In genomic region chr21:39456665-39457064, GRCh38 we compare ENCODE assay signal across 11 cellular contexts. TPM values are rescaled to one million over a fixed set of nuclear protein-coding genes. Genes with fewer than 3 reads are reported as not detected.
DNase-seq lines count a peak whose midpoint lies in the region; ATAC-seq, FAIRE-seq and TF ChIP-seq lines count a peak whose summit lies in the region.
"Had no signal": no experiment of that assay in that cellular context is flagged by ENCODE, and none has a peak within 500 bp of the region (broad histone marks: within the 10 kb centered on the region; RNA-seq: fewer than 3 reads in every experiment).

No MANE protein-coding gene starts in this region.

- no peak overlapping the region for H2BK12ac ChIP-seq in H9 (ENCODE audit: insufficient read length, low read depth, low read length)

- peaks cover 1% of the 10 kb centered on the region; the same call in 1 of the 2 replicates for H3K27me3 Mint-ChIP-seq in H9 (ENCODE audit: low read depth)
- no peaks in the 10 kb centered on the region for H3K27me3 Mint-ChIP-seq in astrocyte (ENCODE audit: low read depth, unreplicated experiment)

- POLR2A ChIA-PET in HepG2 (lab: Yijun Ruan, JAX): no interaction called here

- FAIRE-seq in astrocyte (lab: Jason Lieb, UNC): no peak
- FAIRE-seq in HepG2 (lab: Jason Lieb, UNC): no peak

- H3K4me2 ChIP-seq in H9 (ENCODE audit: insufficient read depth, insufficient read length, low read length) (no peak overlapping the region), astrocyte (ENCODE audit: low read length) (no peak overlapping the region), HepG2 (ENCODE audit: low read depth, low read length) (no peak overlapping the region)

- H3K27me3 ChIP-seq in H9 (ENCODE audit: insufficient read depth, low read length) (no peaks in the 10 kb centered on the region), astrocyte (ENCODE audit: insufficient read depth, low read length) (no peaks in the 10 kb centered on the region), HepG2 (ENCODE audit: control insufficient read depth in 1 of 2, insufficient read depth in 2 of 2, low read length in 2 of 2) (no peaks in the 10 kb centered on the region)

- in situ Hi-C loops in HepG2 (cut with HindIII; ENCODE audit: extremely low pct_ligation_motif_present, low pct_unique_long_range_greater_than_20kb): no loop called here

- H3K18ac ChIP-seq in H9 (ENCODE audit: insufficient read length, low read depth, low read length): no peak overlapping the region

- H3K79me1 ChIP-seq in H9 (ENCODE audit: insufficient read depth, low read depth, low read length, poor library complexity, severe bottlenecking): no peaks in the 10 kb centered on the region

- H4K5ac ChIP-seq in H9 (ENCODE audit: insufficient read length, low read depth, low read length): no peak overlapping the region

- H3K56ac ChIP-seq in H9 (ENCODE audit: insufficient read length, low read depth, low read length): no peak overlapping the region

- no peaks in the 10 kb centered on the region for H3K23me2 ChIP-seq in H9 (ENCODE audit: insufficient read length, low read depth, low read length, poor library complexity, severe bottlenecking)

- H2AFZ ChIP-seq in H9 (ENCODE audit: low read length): no peak overlapping the region
- no peak overlapping the region for H2AFZ ChIP-seq in astrocyte (ENCODE audit: low read depth, low read length)
- H2AFZ ChIP-seq in HepG2 (ENCODE audit: low read length): no peak overlapping the region

- no peak overlapping the region for H3K9ac ChIP-seq in H9 (ENCODE audit: extremely low read depth, insufficient read length, low read length)
- H3K9ac ChIP-seq in astrocyte (ENCODE audit: low read length): no peak overlapping the region
- no peak overlapping the region for H3K9ac ChIP-seq in HepG2 (ENCODE audit: insufficient read depth, low read depth, low read length)

- no peak overlapping the region for H2BK5ac ChIP-seq in H9 (ENCODE audit: insufficient read length, low read length)

- no CpG with 5 or more reads among the region's 3 CpGs for WGBS in H9 (ENCODE audit: extremely low coverage, insufficient read length, low lambda C conversion rate)
- WGBS in HepG2 (ENCODE audit: low lambda C conversion rate): 6% methylated on average over 2 of the region's 3 CpGs

- H2AK5ac ChIP-seq in H9 (ENCODE audit: insufficient read length, low read length): no peak overlapping the region

- ATAC-seq in HepG2 (peak; percentile 76), HG03442 (IDR thresholded peaks at IDR 0.05; ENCODE audit: unreplicated experiment) (no peak), HG03469 (IDR thresholded peaks at IDR 0.05; ENCODE audit: unreplicated experiment) (no peak)
- ATAC-seq: lower lobe of right lung had no signal

- H3K4ac ChIP-seq in H9 (ENCODE audit: low read depth, low read length): no peak overlapping the region

- intact Hi-C loops in HepG2 (cut with micrococcal nuclease; ENCODE audit: unreplicated experiment): no loop called here

- H3K4me1 ChIP-seq in H9 (ENCODE audit: insufficient read depth, low read length): peaks cover 4% of the 10 kb centered on the region; the same call in 1 of the 2 replicates
- H3K4me1 ChIP-seq in astrocyte (ENCODE audit: insufficient read depth, low read length): no peaks in the 10 kb centered on the region
- H3K4me1 ChIP-seq in HepG2 (ENCODE audit: insufficient read depth, low read length): 0 out of 2 replicates have a peak, but pooled peaks cover under 1% of the 10 kb centered on the region
- H3K4me1 ChIP-seq: lower lobe of right lung had no signal

- no TSS peak for BruUV-seq in HepG2 (replicated peaks; lab: Mats Ljungman, UMichigan)

- H3K14ac ChIP-seq in H9 (ENCODE audit: insufficient read depth, low read length): no peak overlapping the region

- H4K91ac ChIP-seq in H9 (ENCODE audit: insufficient read length, low read depth, low read length): no peak overlapping the region

- no peak for TF ChIP-seq RAD21 in HepG2 (CRISPR knock-in tag; IDR thresholded peaks at IDR 0.05)

- H3T11ph ChIP-seq in H9 (ENCODE audit: low read length): no peak overlapping the region

- H3K36me3 ChIP-seq in astrocyte (ENCODE audit: insufficient read depth, low read length) (no peaks in the 10 kb centered on the region), HepG2 (replicated peaks in 1 of 2; ENCODE audit: control insufficient read depth in 1 of 2, insufficient read depth in 2 of 2, low read length in 2 of 2) (no peaks in the 10 kb centered on the region)
- H3K36me3 ChIP-seq: lower lobe of right lung had no signal

- H4K20me1 ChIP-seq in H9 (ENCODE audit: control insufficient read depth, insufficient read depth, insufficient read length) (no peaks in the 10 kb centered on the region), astrocyte (ENCODE audit: insufficient read depth, low read length) (no peaks in the 10 kb centered on the region), HepG2 (ENCODE audit: insufficient read depth, low read length) (no peaks in the 10 kb centered on the region)

- H2BK20ac ChIP-seq in H9 (ENCODE audit: low read depth, low read length, poor library complexity, severe bottlenecking): no peak overlapping the region

- H3K9me3 ChIP-seq in H9 (ENCODE audit: control insufficient read depth, low read depth, low read length) (no peaks in the 10 kb centered on the region), astrocyte (ENCODE audit: insufficient read depth, low read depth, low read length) (no peaks in the 10 kb centered on the region), HepG2 (ENCODE audit: low read length) (no peaks in the 10 kb centered on the region)
- H3K9me3 ChIP-seq: lower lobe of right lung had no signal

- no peak overlapping the region for H3K23ac ChIP-seq in H9 (ENCODE audit: insufficient read length, low read depth, low read length)

- H3K79me2 ChIP-seq in H9 (ENCODE audit: insufficient read depth, low read length) (no peaks in the 10 kb centered on the region), astrocyte (ENCODE audit: insufficient read depth, low read length) (no peaks in the 10 kb centered on the region), HepG2 (ENCODE audit: insufficient read depth, low read length) (no peaks in the 10 kb centered on the region)

- TF ChIP-seq POLR2A in HepG2 (IDR thresholded peaks at IDR 0.05; ENCODE audit: insufficient read depth in 1 of 2, low read depth in 2 of 2, low read length in 2 of 2): no peak

- no peak overlapping the region for H3K27ac Mint-ChIP-seq in H9
- no peak overlapping the region for H3K27ac Mint-ChIP-seq in astrocyte (ENCODE audit: unreplicated experiment)

- CTCF ChIA-PET in HepG2 (lab: Yijun Ruan, JAX; ENCODE audit: low intra/inter-chr PET ratio, low total read pairs): no interaction called here

- H3K4me3 Mint-ChIP-seq in H9: no peak overlapping the region
- H3K4me3 Mint-ChIP-seq in astrocyte (ENCODE audit: unreplicated experiment): no peak overlapping the region

- peak; percentile 24 for TF ChIP-seq CTCF in AG09309 (IDR thresholded peaks at IDR 0.05; ENCODE audit: control insufficient read depth, insufficient read depth, low read depth, low read length, missing control alignments)
- peak; percentile 56 for TF ChIP-seq CTCF in H9 (conservative IDR thresholded peaks at IDR 0.05)
- TF ChIP-seq CTCF in astrocyte (IDR thresholded peaks at IDR 0.05; ENCODE audit: insufficient read depth, low read depth, low read length): peak; percentile 26
- no peak for TF ChIP-seq CTCF in HepG2 (CRISPR knock-in tag; IDR thresholded peaks at IDR 0.05)

- H2BK120ac ChIP-seq in H9 (ENCODE audit: low read depth, low read length, poor library complexity, severe bottlenecking): no peak overlapping the region

- H3K9me3 Mint-ChIP-seq in H9 (no peaks in the 10 kb centered on the region; a peak in 1 of 5 replicates), astrocyte (ENCODE audit: unreplicated experiment) (no peaks in the 10 kb centered on the region)

- no peak overlapping the region for H2BK15ac ChIP-seq in H9 (ENCODE audit: low read depth, low read length)

- TF ChIP-seq EP300 in HepG2 (IDR thresholded peaks at IDR 0.05; ENCODE audit: low read depth in 2 of 2, low read length in 2 of 2) (no peak), HepG2 (CRISPR knock-in tag; IDR thresholded peaks at IDR 0.05; ENCODE audit: borderline replicate concordance) (no peak)

- DNase-seq in AG09309 (ENCODE audit: low read depth) (no peak), H9 (no peak), astrocyte (ENCODE audit: low read depth) (no peak), HepG2 (ENCODE audit: low spot score) (peak; percentile 14), MV-4-11 (lab: John Stamatoyannopoulos, UW) (no peak), kidney tubule cell (ENCODE audit: low spot score) (no peak)
- DNase-seq: head of caudate nucleus, lower lobe of right lung, NCI-H2029 had no signal

- H3K36me3 Mint-ChIP-seq in H9 (ENCODE audit: insufficient read depth in 1 of 3, low read depth in 3 of 3) (no peaks in the 10 kb centered on the region), astrocyte (ENCODE audit: low read depth, unreplicated experiment) (peaks cover 2% of the 10 kb centered on the region)

- no peak overlapping the region for H3K27ac ChIP-seq in H9 (ENCODE audit: insufficient read length, low read depth, low read length)
- H3K27ac ChIP-seq in astrocyte (ENCODE audit: low read depth, low read length): no peak overlapping the region
- H3K27ac ChIP-seq in HepG2 (ENCODE audit: extremely low read length, insufficient read depth, low read length): no peak overlapping the region
- H3K27ac ChIP-seq: lower lobe of right lung had no signal

- H3K4me1 Mint-ChIP-seq in H9: peaks cover 7 to 20% of the 10 kb centered on the region in 2 experiments
- H3K4me1 Mint-ChIP-seq in astrocyte (ENCODE audit: low read depth, unreplicated experiment): peaks cover 11% of the 10 kb centered on the region

- no peak overlapping the region for H3K4me3 ChIP-seq in AG09309 (ENCODE audit: control insufficient read depth, low read depth, low read length)
- H3K4me3 ChIP-seq in astrocyte (ENCODE audit: insufficient read depth, low read depth, low read length): no peak overlapping the region
- no peak overlapping the region for H3K4me3 ChIP-seq in HepG2 (replicated peaks in 1 of 3; ENCODE audit: insufficient read depth in 1 of 3, low read depth in 2 of 3, low read length in 3 of 3)
- H3K4me3 ChIP-seq: lower lobe of right lung had no signal

- H4K8ac ChIP-seq in H9 (replicated peaks; ENCODE audit: insufficient read length, low read depth, low read length): no peak overlapping the region

RNA-seq across cellular contexts. Expression of gene SH3BGR, which starts 4.9 kb away (rescaled TPM):
- total RNA-seq in H9 (2021) (2.9 and 4.3 TPM in 2 replicates), astrocyte (8.1 and 9.9 TPM in 2 replicates), HepG2 (2016; rRNA removed; fragmentation: Illumina TruSeq; extraction: Trizol) (1.3 TPM in 1 of 2 replicates, not detected in the other)
- total RNA-seq in HepG2 (2016; cell fraction: cytosol; rRNA removed; fragmentation: Illumina TruSeq; extraction: Trizol; ENCODE audit: low read depth): 0.44 TPM in 1 of 2 replicates, not detected in the other
- 0.78 and 1.9 TPM in 2 replicates for total RNA-seq in HepG2 (2016; cell fraction: insoluble cytoplasmic fraction; rRNA removed; fragmentation: Illumina TruSeq; extraction: Trizol)
- 0.40 and 1.3 TPM in 2 replicates for total RNA-seq in HepG2 (2016; cell fraction: membrane; rRNA removed; fragmentation: Illumina TruSeq; extraction: Trizol)
- total RNA-seq in HepG2 (2016; cell fraction: nucleus; rRNA removed; fragmentation: Illumina TruSeq; extraction: Trizol): 2.3 TPM in 1 of 2 replicates, not detected in the other
- 0.47 and 0.48 TPM in 2 replicates for polyA plus RNA-seq in HepG2 (2011; rRNA removed)
- polyA plus RNA-seq in HepG2 (2011; cell fraction: cytosol; rRNA removed): 0.13 TPM in 1 of 2 replicates, not detected in the other
- 0.48 TPM in 1 of 2 replicates, not detected in the other for polyA plus RNA-seq in HepG2 (2011; cell fraction: nucleus; rRNA removed)
- polyA plus RNA-seq in HepG2 (2012): 0.85 TPM in 1 of 2 replicates, not detected in the other
- 0.62 TPM in 1 of 2 replicates, not detected in the other for polyA plus RNA-seq in HepG2 (2016; cell fraction: cytosol; fragmentation: Illumina TruSeq; extraction: Trizol; ENCODE audit: low read depth)
- 1.7 and 2.7 TPM in 2 replicates for polyA plus RNA-seq in HepG2 (2016; cell fraction: insoluble cytoplasmic fraction; fragmentation: Illumina TruSeq; extraction: Trizol; ENCODE audit: low read depth)
- 0.48 TPM in 1 of 2 replicates, not detected in the other for polyA plus RNA-seq in HepG2 (2016; cell fraction: membrane; fragmentation: Illumina TruSeq; extraction: Trizol; ENCODE audit: low read depth)
- 1.8 and 3.4 TPM in 2 replicates for polyA plus RNA-seq in HepG2 (2016; cell fraction: nucleus; fragmentation: Illumina TruSeq; extraction: Trizol; ENCODE audit: insufficient read depth, low read depth)
- not detected in 2 replicates for polyA minus RNA-seq in HepG2 (2011; rRNA and poly(A)+ RNA removed; ENCODE audit: low replicate concordance)
- polyA minus RNA-seq in HepG2 (2011; cell fraction: cytosol; rRNA and poly(A)+ RNA removed): 1.1 TPM in 1 of 2 replicates, not detected in the other
- polyA minus RNA-seq in HepG2 (2011; cell fraction: nucleus; rRNA and poly(A)+ RNA removed): 0.62 TPM in 1 of 2 replicates, not detected in the other

RNA-seq across cellular contexts. Expression of gene LCA5L, which starts 11.1 kb away (rescaled TPM):
- total RNA-seq in H9 (2021) (0.46 and 0.50 TPM in 2 replicates), astrocyte (2.0 and 2.8 TPM in 2 replicates), HepG2 (2016; rRNA removed; fragmentation: Illumina TruSeq; extraction: Trizol) (0.55 and 0.66 TPM in 2 replicates)
- total RNA-seq in HepG2 (2016; cell fraction: cytosol; rRNA removed; fragmentation: Illumina TruSeq; extraction: Trizol; ENCODE audit: low read depth): 0.44 and 0.61 TPM in 2 replicates
- total RNA-seq in HepG2 (2016; cell fraction: insoluble cytoplasmic fraction; rRNA removed; fragmentation: Illumina TruSeq; extraction: Trizol): 0.30 and 0.65 TPM in 2 replicates
- total RNA-seq in HepG2 (2016; cell fraction: membrane; rRNA removed; fragmentation: Illumina TruSeq; extraction: Trizol): 0.69 and 1.0 TPM in 2 replicates
- total RNA-seq in HepG2 (2016; cell fraction: nucleus; rRNA removed; fragmentation: Illumina TruSeq; extraction: Trizol): not detected in 2 replicates
- polyA plus RNA-seq in HepG2 (2011; rRNA removed): 0.13 and 0.21 TPM in 2 replicates
- 0.05 TPM in 2 replicates for polyA plus RNA-seq in HepG2 (2011; cell fraction: cytosol; rRNA removed)
- polyA plus RNA-seq in HepG2 (2011; cell fraction: nucleus; rRNA removed): 0.23 TPM in 1 of 2 replicates, not detected in the other
- polyA plus RNA-seq in HepG2 (2012): 0.25 and 0.38 TPM in 2 replicates
- 0.23 and 0.55 TPM in 2 replicates for polyA plus RNA-seq in HepG2 (2016; cell fraction: cytosol; fragmentation: Illumina TruSeq; extraction: Trizol; ENCODE audit: low read depth)
- 0.38 and 0.40 TPM in 2 replicates for polyA plus RNA-seq in HepG2 (2016; cell fraction: insoluble cytoplasmic fraction; fragmentation: Illumina TruSeq; extraction: Trizol; ENCODE audit: low read depth)
- 0.42 and 0.64 TPM in 2 replicates for polyA plus RNA-seq in HepG2 (2016; cell fraction: membrane; fragmentation: Illumina TruSeq; extraction: Trizol; ENCODE audit: low read depth)
- 0.71 and 0.82 TPM in 2 replicates for polyA plus RNA-seq in HepG2 (2016; cell fraction: nucleus; fragmentation: Illumina TruSeq; extraction: Trizol; ENCODE audit: insufficient read depth, low read depth)
- polyA minus RNA-seq in HepG2 (2011; rRNA and poly(A)+ RNA removed; ENCODE audit: low replicate concordance): 0.48 and 0.58 TPM in 2 replicates
- not detected in 2 replicates for polyA minus RNA-seq in HepG2 (2011; cell fraction: cytosol; rRNA and poly(A)+ RNA removed)
- not detected in 2 replicates for polyA minus RNA-seq in HepG2 (2011; cell fraction: nucleus; rRNA and poly(A)+ RNA removed)
